Comparison of ENCODE assay signal across 8 cellular contexts in genomic region chr18:35049111-35050003, GRCh38. TPM values are rescaled to one million over a fixed set of nuclear protein-coding genes. Genes with fewer than 3 reads are reported as not detected.
DNase-seq lines count a peak whose midpoint lies in the region; ATAC-seq and TF ChIP-seq lines count a peak whose summit lies in the region.

No MANE protein-coding gene starts in this region.

- no peak for TF ChIP-seq EP300 in SK-N-SH (IDR thresholded peaks at IDR 0.05; ENCODE audit: borderline replicate concordance in 1 of 2, low read depth in 1 of 2, low read length in 1 of 2)

- peaks cover 4% of the 10 kb centered on the region for H3K9me3 Mint-ChIP-seq in activated T-helper 1 cell treated with anti-CD3 and anti-CD28 coated beads, Interleukin-12 subunit alpha, Interleukin-12 subunit beta, Interleukin-2, Interleukin-4 antibody, amounts not matched to agents 30 ng/mL and 10 ng/mL and 1 ng/mL, durations not matched to agents 14 hours and 24 hours and 36 hours
- H3K9me3 Mint-ChIP-seq in osteocyte (ENCODE audit: unreplicated experiment), result no peaks in the 10 kb centered on the region
- H3K9me3 Mint-ChIP-seq in endodermal cell, result no peaks in the 10 kb centered on the region

- peaks cover 15% of the 10 kb centered on the region for H3K79me2 ChIP-seq in SK-N-SH (ENCODE audit: insufficient read depth)

- CTCF ChIA-PET in SK-N-SH (lab: Yijun Ruan, JAX), result interaction anchor here (0.9 to 1.4 kb wide), 2 partner anchors 23 to 168 kb away, joined by 3 read pairs; no protein-coding TSS in a partner anchor

- TF ChIP-seq RAD21 in SK-N-SH (IDR thresholded peaks at IDR 0.05; ENCODE audit: low read length), result no peak

- H3K4me3 Mint-ChIP-seq in activated T-helper 1 cell treated with anti-CD3 and anti-CD28 coated beads, Interleukin-12 subunit alpha, Interleukin-12 subunit beta, Interleukin-2, Interleukin-4 antibody, amounts not matched to agents 30 ng/mL and 10 ng/mL and 1 ng/mL, durations not matched to agents 14 hours and 24 hours and 36 hours, result peak overlapping the region; percentile 65
- H3K4me3 Mint-ChIP-seq in osteocyte (ENCODE audit: unreplicated experiment) (peak overlapping the region; percentile 65), endodermal cell (no peak overlapping the region)

- H3K9ac ChIP-seq in SK-N-SH, result no peak overlapping the region
- no peak overlapping the region for H3K9ac ChIP-seq in endodermal cell (ENCODE audit: extremely low read depth, low read length, poor library complexity, severe bottlenecking)

- no peaks in the 10 kb centered on the region for H4K20me1 ChIP-seq in SK-N-SH (ENCODE audit: insufficient read depth)

- intact Hi-C loops in activated T-helper 1 cell treated with anti-CD3 and anti-CD28 coated beads, Interleukin-12 subunit alpha, Interleukin-12 subunit beta, Interleukin-2, Interleukin-4 antibody, amounts not matched to agents 30 ng/mL and 10 ng/mL and 1 ng/mL, durations not matched to agents 14 hours and 24 hours and 36 hours (cut with micrococcal nuclease), result loop anchor here (1.0 to 10.0 kb wide), 3 partner anchors 7 to 925 kb away; partner anchors contain the start of gene RMP24
- intact Hi-C loops in uterus (cut with DNase I; ENCODE audit: low total_unique reads), result no loop called here

- no peak overlapping the region for H2AFZ ChIP-seq in SK-N-SH (ENCODE audit: low read depth)

- H3K36me3 ChIP-seq in SK-N-SH (replicated peaks in 1 of 2; ENCODE audit: control insufficient read depth in 1 of 2, insufficient read depth in 2 of 2, low read length in 1 of 2) (no peaks in the 10 kb centered on the region), uterus (no peaks in the 10 kb centered on the region), endodermal cell (ENCODE audit: control insufficient read depth, insufficient read depth, low read length) (no peaks in the 10 kb centered on the region)

- H3F3A ChIP-seq in SK-N-SH (replicated peaks; ENCODE audit: insufficient read depth), result no peaks in the 10 kb centered on the region

- peak overlapping the region; percentile 81 for H3K27ac Mint-ChIP-seq in activated T-helper 1 cell treated with anti-CD3 and anti-CD28 coated beads, Interleukin-12 subunit alpha, Interleukin-12 subunit beta, Interleukin-2, Interleukin-4 antibody, amounts not matched to agents 30 ng/mL and 10 ng/mL and 1 ng/mL, durations not matched to agents 14 hours and 24 hours and 36 hours
- peak overlapping the region; percentile 95 for H3K27ac Mint-ChIP-seq in osteocyte (ENCODE audit: unreplicated experiment)
- H3K27ac Mint-ChIP-seq in endodermal cell, result no peak overlapping the region

- no peaks in the 10 kb centered on the region for H3K9me2 ChIP-seq in SK-N-SH

- ATAC-seq in SK-N-SH treated with all-trans-retinoic acid at 6 μM for 48 hours (no peak), HG02981 (IDR thresholded peaks at IDR 0.05; ENCODE audit: unreplicated experiment) (peak; percentile 17)

- H3K4me3 ChIP-seq in SK-N-SH (ENCODE audit: low read depth in 2 of 2, low read length in 1 of 2), result no peak overlapping the region; a peak in 1 of 4 replicates
- no peak overlapping the region for H3K4me3 ChIP-seq in uterus
- no peak overlapping the region for H3K4me3 ChIP-seq in endodermal cell (ENCODE audit: low read length)

- DNase-seq in SK-N-SH (no peak), osteocyte (ENCODE audit: extremely low spot score, unreplicated experiment) (no peak), uterus (no peak), endodermal cell (no peak), cerebellar nuclear complex (lab: John Stamatoyannopoulos, UW) (no peak)
- DNase-seq in activated T-helper 1 cell treated with anti-CD3 and anti-CD28 coated beads, Interleukin-12 subunit alpha, Interleukin-12 subunit beta, Interleukin-2, Interleukin-4 antibody, amounts not matched to agents 30 ng/mL and 10 ng/mL and 1 ng/mL, durations not matched to agents 14 hours and 24 hours and 36 hours (ENCODE audit: low spot score), result no peak

- no peak for TF ChIP-seq POLR2A in uterus (IDR thresholded peaks at IDR 0.05)

- H3K36me3 Mint-ChIP-seq in activated T-helper 1 cell treated with anti-CD3 and anti-CD28 coated beads, Interleukin-12 subunit alpha, Interleukin-12 subunit beta, Interleukin-2, Interleukin-4 antibody, amounts not matched to agents 30 ng/mL and 10 ng/mL and 1 ng/mL, durations not matched to agents 14 hours and 24 hours and 36 hours (ENCODE audit: low read depth), result peaks cover 16% of the 10 kb centered on the region
- H3K36me3 Mint-ChIP-seq in osteocyte (ENCODE audit: unreplicated experiment), result peaks cover 3% of the 10 kb centered on the region
- H3K36me3 Mint-ChIP-seq in endodermal cell (ENCODE audit: low read depth), result peaks cover 1% of the 10 kb centered on the region

- 72% methylated on average over 8 of the region's 8 CpGs for WGBS in SK-N-SH (ENCODE audit: low lambda C conversion rate)
- 67 to 79% methylated on average over 3 to 8 of the region's 8 CpGs for WGBS in endodermal cell (ENCODE audit: insufficient coverage in 1 of 2, insufficient read length in 1 of 2), 2 experiments

- H3K27me3 Mint-ChIP-seq in activated T-helper 1 cell treated with anti-CD3 and anti-CD28 coated beads, Interleukin-12 subunit alpha, Interleukin-12 subunit beta, Interleukin-2, Interleukin-4 antibody, amounts not matched to agents 30 ng/mL and 10 ng/mL and 1 ng/mL, durations not matched to agents 14 hours and 24 hours and 36 hours (ENCODE audit: insufficient read depth), result no peaks in the 10 kb centered on the region
- H3K27me3 Mint-ChIP-seq in osteocyte (ENCODE audit: unreplicated experiment) (no peaks in the 10 kb centered on the region), endodermal cell (ENCODE audit: insufficient read depth) (no peaks in the 10 kb centered on the region)

- H3K27me3 ChIP-seq in SK-N-SH (ENCODE audit: insufficient read depth), result no peaks in the 10 kb centered on the region
- H3K27me3 ChIP-seq in uterus, result no peaks in the 10 kb centered on the region
- H3K27me3 ChIP-seq in endodermal cell (ENCODE audit: control insufficient read depth, insufficient read depth, low read length, poor library complexity, severe bottlenecking), result no peaks in the 10 kb centered on the region

- peaks cover 76% of the 10 kb centered on the region for H3K4me1 Mint-ChIP-seq in activated T-helper 1 cell treated with anti-CD3 and anti-CD28 coated beads, Interleukin-12 subunit alpha, Interleukin-12 subunit beta, Interleukin-2, Interleukin-4 antibody, amounts not matched to agents 30 ng/mL and 10 ng/mL and 1 ng/mL, durations not matched to agents 14 hours and 24 hours and 36 hours (ENCODE audit: low read depth)
- H3K4me1 Mint-ChIP-seq in osteocyte (ENCODE audit: unreplicated experiment) (peaks cover 65% of the 10 kb centered on the region), endodermal cell (peaks cover 27% of the 10 kb centered on the region)

- H3K9me3 ChIP-seq in SK-N-SH (no peaks in the 10 kb centered on the region), uterus (no peaks in the 10 kb centered on the region), endodermal cell (ENCODE audit: control insufficient read depth, low read length) (no peaks in the 10 kb centered on the region)

- TF ChIP-seq CTCF in SK-N-SH (IDR thresholded peaks at IDR 0.05), result no peak
- TF ChIP-seq CTCF in osteocyte (IDR thresholded peaks at IDR 0.05), result no peak
- no peak for TF ChIP-seq CTCF in uterus (IDR thresholded peaks at IDR 0.05)
- TF ChIP-seq CTCF in endodermal cell (conservative IDR thresholded peaks at IDR 0.05), result no peak

- H3K4me1 ChIP-seq in SK-N-SH (ENCODE audit: control insufficient read depth in 1 of 2, insufficient read depth in 2 of 2, low read depth in 1 of 2, low read length in 1 of 2), result peaks cover 11 to 33% of the 10 kb centered on the region in 2 experiments; a peak in 3 of 4 replicates
- H3K4me1 ChIP-seq in uterus, result no peaks in the 10 kb centered on the region
- no peaks in the 10 kb centered on the region for H3K4me1 ChIP-seq in endodermal cell (ENCODE audit: control insufficient read depth, insufficient read depth, low read length)

- peak overlapping the region; percentile 34; the same call in 1 of the 2 replicates for H3K4me2 ChIP-seq in SK-N-SH

- POLR2A ChIA-PET in SK-N-SH (lab: Yijun Ruan, JAX), result no interaction called here

- H3K27ac ChIP-seq in SK-N-SH (ENCODE audit: low read depth in 2 of 2, low read length in 1 of 2), result peak overlapping the region in 1 of 2 experiments; percentile 58; a peak in 1 of 4 replicates
- H3K27ac ChIP-seq in uterus, result no peak overlapping the region
- no peak overlapping the region for H3K27ac ChIP-seq in endodermal cell (ENCODE audit: low read depth, low read length)

TF ChIP-seq in SK-N-SH, 30 proteins besides CTCF, POLR2A, EP300 and RAD21 (continues in another document):
- TF ChIP-seq NRF1 (IDR thresholded peaks at IDR 0.05; ENCODE audit: low read depth, low read length) (no peak), YY1 (IDR thresholded peaks at IDR 0.05; ENCODE audit: low read depth) (no peak), TCF12 (IDR thresholded peaks at IDR 0.05) (no peak), CHD2 (IDR thresholded peaks at IDR 0.05; ENCODE audit: low read length, partially characterized antibody) (no peak)

TF ChIP-seq in SK-N-SH treated with all-trans-retinoic acid at 6 μM for 48 hours, 23 proteins besides CTCF, POLR2A, EP300 and RAD21 (continues in another document):
- TF ChIP-seq ARNTL (CRISPR knock-in tag; IDR thresholded peaks at IDR 0.05; ENCODE audit: borderline replicate concordance, low read depth) (no peak), POU6F1 (CRISPR knock-in tag; IDR thresholded peaks at IDR 0.05; ENCODE audit: borderline replicate concordance, low read depth) (no peak)

RNA-seq across cellular contexts. Expression of gene MAPRE2, which starts 8.1 kb away (rescaled TPM):
- 11.5 and 14.1 TPM in 2 replicates for polyA plus RNA-seq in SK-N-SH (2012; rRNA removed)
- polyA plus RNA-seq in SK-N-SH (2012; cell fraction: cytosol; rRNA removed), result 13.3 and 17.5 TPM in 2 replicates
- 8.0 and 9.7 TPM in 2 replicates for polyA plus RNA-seq in SK-N-SH (2012; cell fraction: nucleus; rRNA removed)
- 50.7 TPM in 2 replicates for total RNA-seq in activated T-helper 1 cell treated with anti-CD3 and anti-CD28 coated beads, Interleukin-12 subunit alpha, Interleukin-12 subunit beta, Interleukin-2, Interleukin-4 antibody, amounts not matched to agents 30 ng/mL and 10 ng/mL and 1 ng/mL, durations not matched to agents 14 hours and 24 hours and 36 hours
- 49.8 and 50.0 TPM in 2 replicates for total RNA-seq in osteocyte
- total RNA-seq in uterus, result 10 to 100 TPM in 3 of 4 donors, 1 to 10 TPM in 1; 7.4 to 29.8 (median 21.7) TPM
- total RNA-seq in endodermal cell, result 10 to 100 TPM; 15.2 to 16.5 TPM
- polyA plus RNA-seq in endodermal cell (2013, experiment 1 of 2), result 28.2 TPM
- 26.1 TPM for polyA plus RNA-seq in endodermal cell (2013, experiment 2 of 2)
